Comparison of ENCODE assay signal across 1 cellular context in genomic region chr11:14229472-14229871, GRCh38.
TF ChIP-seq lines count a peak whose summit lies in the region.

No MANE protein-coding gene starts in this region.

TF ChIP-seq in SK-N-SH, 30 proteins besides CTCF, POLR2A, EP300 and RAD21 (continued from another document):
- TF ChIP-seq REST (IDR thresholded peaks at IDR 0.05; ENCODE audit: low read depth, low read length) = no peak
- no peak for TF ChIP-seq ELF1 (IDR thresholded peaks at IDR 0.05)
